ENCODE assay signal across 15 cellular contexts in genomic region chr13:33296793-33297425, GRCh38.
"Had no signal": no experiment of that assay in that cellular context is flagged by ENCODE, and none has a peak within 500 bp of the region (broad histone marks: within the 10 kb centered on the region; RNA-seq: fewer than 3 reads in every experiment).

No MANE protein-coding gene starts in this region.

- H3K4me3 ChIP-seq: smooth muscle cell had no signal

- ATAC-seq: left lobe of liver, natural killer cell, right cardiac atrium had no signal

- DNase-seq: activated CD4-positive, alpha-beta T cell treated with anti-CD3 and anti-CD28 coated beads for 1 hour; activated CD4-positive, alpha-beta T cell treated with anti-CD3 and anti-CD28 coated beads, Interleukin-2, amount 50 U/mL, for 4 hours; activated naive CD4-positive, alpha-beta T cell; activated naive CD8-positive, alpha-beta T cell treated with anti-CD3 and anti-CD28 coated beads, Interleukin-2, amount 10 ng/mL, durations not matched to agents 7 days and 5 days; activated T-cell treated with anti-CD3 and anti-CD28 coated beads for 4 hours; aorta; islet precursor cell; natural killer cell; right cardiac atrium; stimulated activated CD4-positive, alpha-beta T cell treated with anti-CD3 and anti-CD28 coated beads, Interleukin-4, amount 100 ng/mL, for 4 hours; stimulated activated CD8-positive, alpha-beta memory T cell treated with anti-CD3 and anti-CD28 coated beads, Interleukin-4, amount 100 ng/mL, for 48 hours; stimulated activated naive CD4-positive, alpha-beta T cell treated with Interleukin-2 at 50 U/mL for 16 hours; substantia nigra had no signal

- H3K4me2 ChIP-seq: smooth muscle cell had no signal
